Comparison of ENCODE assay signal across 8 cellular contexts in genomic region chr16:89167425-89167941, GRCh38. TPM values are rescaled to one million over a fixed set of nuclear protein-coding genes. Genes with fewer than 3 reads are reported as not detected.
DNase-seq lines count a peak whose midpoint lies in the region; ATAC-seq and TF ChIP-seq lines count a peak whose summit lies in the region.

No MANE protein-coding gene starts in this region.

- H2AFZ ChIP-seq in DND-41 (ENCODE audit: low read depth, low read length) (no peak overlapping the region), SK-N-SH (ENCODE audit: low read depth) (peak overlapping the region; percentile 4; the same call in 1 of the 2 replicates), trophoblast cell (ENCODE audit: insufficient read depth, low read length, poor library complexity) (peak overlapping the region; percentile 28)

- ATAC-seq in DND-41 (ENCODE audit: insufficient read depth, low read depth) (peak; percentile 70), upper lobe of left lung (ENCODE audit: low FRiP score in 2 of 2) (peak; percentile 76 to 77), GM18873 (IDR thresholded peaks at IDR 0.05; ENCODE audit: low FRiP score, unreplicated experiment) (no peak)

- H4K12ac ChIP-seq in trophoblast cell (ENCODE audit: low read depth, low read length), result peak overlapping the region; percentile 11

- H3K4me2 ChIP-seq in DND-41 (ENCODE audit: insufficient read depth, low read length), result no peak overlapping the region
- peak overlapping the region; percentile 35; the same call in 1 of the 2 replicates for H3K4me2 ChIP-seq in SK-N-SH
- H3K4me2 ChIP-seq in trophoblast cell (ENCODE audit: low read length), result peak overlapping the region; percentile 14

- no peak overlapping the region for H3K27ac ChIP-seq in DND-41 (ENCODE audit: low read length)
- H3K27ac ChIP-seq in SK-N-SH (ENCODE audit: low read depth in 2 of 2, low read length in 1 of 2), result no peak overlapping the region
- no peak overlapping the region for H3K27ac ChIP-seq in trophoblast cell (ENCODE audit: low read depth, low read length)
- no peak overlapping the region for H3K27ac ChIP-seq in upper lobe of left lung

- peak overlapping the region; percentile 49 for H3K14ac ChIP-seq in trophoblast cell (ENCODE audit: low read length)

- H3K4me3 ChIP-seq in DND-41 (ENCODE audit: low read depth in 1 of 2, low read length in 2 of 2) (no peak overlapping the region), SK-N-SH (ENCODE audit: low read depth in 2 of 2, low read length in 1 of 2) (peak overlapping the region in 1 of 2 experiments; percentile 32; a peak in 1 of 4 replicates), trophoblast cell (ENCODE audit: low read depth, low read length) (peak overlapping the region; percentile 9), upper lobe of left lung (peak overlapping the region in 1 of 4 donors; percentile 13)

- peak overlapping the region; percentile 57 for H2AK5ac ChIP-seq in trophoblast cell (ENCODE audit: low read length)

- peak overlapping the region; percentile 21 for H2BK120ac ChIP-seq in trophoblast cell (ENCODE audit: insufficient read depth, low read length, poor library complexity)

- H4K20me1 ChIP-seq in DND-41 (ENCODE audit: insufficient read depth, low read length) (peaks cover 23% of the 10 kb centered on the region; the same call in 1 of the 2 replicates), SK-N-SH (ENCODE audit: insufficient read depth) (0 out of 2 replicates have a peak, but pooled peaks cover 7% of the 10 kb centered on the region)

- H3K4ac ChIP-seq in trophoblast cell (ENCODE audit: low read depth, low read length), result peak overlapping the region; percentile 22

- no peak for TF ChIP-seq POLR2A in upper lobe of left lung (IDR thresholded peaks at IDR 0.05)

- peak overlapping the region; percentile 69 for H4K91ac ChIP-seq in trophoblast cell (ENCODE audit: low read depth, low read length)

- H3K79me1 ChIP-seq in trophoblast cell (ENCODE audit: low read length), result peaks cover 3% of the 10 kb centered on the region

- peak overlapping the region; percentile 78 for H4K8ac ChIP-seq in trophoblast cell (ENCODE audit: low read depth, low read length)

- H3F3A ChIP-seq in SK-N-SH (replicated peaks; ENCODE audit: insufficient read depth), result no peaks in the 10 kb centered on the region

- peaks cover 12% of the 10 kb centered on the region for H3K4me1 ChIP-seq in DND-41 (ENCODE audit: insufficient read depth, low read length)
- peaks cover 0 to 27% of the 10 kb centered on the region in 2 experiments; a peak in 1 of 4 replicates for H3K4me1 ChIP-seq in SK-N-SH (ENCODE audit: control insufficient read depth in 1 of 2, insufficient read depth in 2 of 2, low read depth in 1 of 2, low read length in 1 of 2)
- peaks cover 6 to 12% of the 10 kb centered on the region in 2 experiments for H3K4me1 ChIP-seq in trophoblast cell (ENCODE audit: control insufficient read depth in 1 of 2, insufficient read depth in 2 of 2, low read length in 2 of 2)
- H3K4me1 ChIP-seq in upper lobe of left lung, result peaks cover 15 to 33% (median 23%) of the 10 kb centered on the region in 4 donors

- peak; percentile 97 for TF ChIP-seq RAD21 in SK-N-SH (IDR thresholded peaks at IDR 0.05; ENCODE audit: low read length)

- 0% methylated on average over 3 of the region's 18 CpGs for WGBS in SK-N-SH (ENCODE audit: low lambda C conversion rate)
- no CpG with 5 or more reads among the region's 18 CpGs for WGBS in trophoblast cell (ENCODE audit: extremely low coverage, insufficient coverage, insufficient read length)
- WGBS in upper lobe of left lung, 2 donors, result 19 to 39% methylated on average over 2 to 17 of the region's 18 CpGs

- DNase-seq in DND-41 (peak; percentile 85), SK-N-SH (peak; percentile 96), head of caudate nucleus (peak; percentile 55 to 91 (median 83)), trophoblast cell (peak; percentile 27 to 60), upper lobe of left lung (peak; percentile 85 to 95)
- peak; percentile 58 to 88 (median 84) for DNase-seq in activated naive CD4-positive, alpha-beta T cell (lab: John Stamatoyannopoulos, UW)

- no peak overlapping the region for H3K23ac ChIP-seq in trophoblast cell (ENCODE audit: low read length)

- no peaks in the 10 kb centered on the region for H3K9me3 ChIP-seq in DND-41 (ENCODE audit: insufficient read depth, low read length, severe bottlenecking)
- H3K9me3 ChIP-seq in SK-N-SH, result no peaks in the 10 kb centered on the region
- H3K9me3 ChIP-seq in trophoblast cell (ENCODE audit: insufficient read depth, low read depth, low read length), result peaks cover 3% of the 10 kb centered on the region
- H3K9me3 ChIP-seq in upper lobe of left lung, result no peaks in the 10 kb centered on the region

- peaks cover 5% of the 10 kb centered on the region for H3K27me3 ChIP-seq in DND-41 (ENCODE audit: insufficient read depth, low read length, poor library complexity)
- peaks cover 21% of the 10 kb centered on the region; the same call in 1 of the 2 replicates for H3K27me3 ChIP-seq in SK-N-SH (ENCODE audit: insufficient read depth)
- peaks cover 9% of the 10 kb centered on the region for H3K27me3 ChIP-seq in trophoblast cell (ENCODE audit: insufficient read depth, low read length)
- H3K27me3 ChIP-seq in upper lobe of left lung, result peaks cover 0 to 11% (median 3%) of the 10 kb centered on the region in 4 donors

- H3K79me2 ChIP-seq in DND-41 (ENCODE audit: insufficient read depth, low read length) (no peaks in the 10 kb centered on the region), SK-N-SH (ENCODE audit: insufficient read depth) (no peaks in the 10 kb centered on the region), trophoblast cell (ENCODE audit: control insufficient read depth, insufficient read depth, low read length, poor library complexity) (no peaks in the 10 kb centered on the region)

- intact Hi-C loops in head of caudate nucleus (cut with DNase I), result no loop called here

- H3K18ac ChIP-seq in trophoblast cell (ENCODE audit: low read length), result peak overlapping the region; percentile 73

- H3K9ac ChIP-seq in DND-41 (ENCODE audit: low read depth, low read length), result no peak overlapping the region
- H3K9ac ChIP-seq in SK-N-SH, result no peak overlapping the region
- H3K9ac ChIP-seq in trophoblast cell (ENCODE audit: low read length), result no peak overlapping the region

- no peaks in the 10 kb centered on the region for H3K36me3 ChIP-seq in DND-41 (ENCODE audit: insufficient read depth, low read length)
- no peaks in the 10 kb centered on the region for H3K36me3 ChIP-seq in SK-N-SH (replicated peaks in 1 of 2; ENCODE audit: control insufficient read depth in 1 of 2, insufficient read depth in 2 of 2, low read length in 1 of 2)
- no peaks in the 10 kb centered on the region for H3K36me3 ChIP-seq in trophoblast cell (ENCODE audit: control insufficient read depth in 1 of 2, insufficient read depth in 2 of 2, low read length in 2 of 2)
- H3K36me3 ChIP-seq in upper lobe of left lung, result no peaks in the 10 kb centered on the region

- 0 out of 4 replicates have a peak, but pooled peaks of 1 of the 2 experiments have one; percentile 26 for TF ChIP-seq EP300 in SK-N-SH (IDR thresholded peaks at IDR 0.05; ENCODE audit: borderline replicate concordance in 1 of 2, low read depth in 1 of 2, low read length in 1 of 2)
- no peak for TF ChIP-seq EP300 in upper lobe of left lung (IDR thresholded peaks at IDR 0.05)

- CTCF ChIA-PET in SK-N-SH (lab: Yijun Ruan, JAX), result interaction anchor here (0.6 to 6.5 kb wide), 61 partner anchors 9 to 466 kb away, joined by 3 to 82 read pairs (median 4); partner anchors contain the start of genes APRT, GALNS, SLC22A31 and TRAPPC2L

- no peak overlapping the region for H2BK5ac ChIP-seq in trophoblast cell (ENCODE audit: low read depth, low read length, poor library complexity)

- TF ChIP-seq CTCF in DND-41 (IDR thresholded peaks at IDR 0.05; ENCODE audit: borderline replicate concordance, extremely low read depth, low read length, poor library complexity, severe bottlenecking) (peak; percentile 90), LNCAP (IDR thresholded peaks at IDR 0.05) (peak; percentile 94), SK-N-SH (IDR thresholded peaks at IDR 0.05) (peak; percentile 79), upper lobe of left lung (IDR thresholded peaks at IDR 0.05) (peak; percentile 69 to 96 (median 93))

- peak overlapping the region; percentile 66 for H2BK12ac ChIP-seq in trophoblast cell (ENCODE audit: low read length)

- H3K9me2 ChIP-seq in SK-N-SH, result no peaks in the 10 kb centered on the region

- POLR2A ChIA-PET in SK-N-SH (lab: Yijun Ruan, JAX), result no interaction called here

TF ChIP-seq in SK-N-SH, 30 proteins besides CTCF, POLR2A, EP300 and RAD21 (continues in another document):
- TF ChIP-seq, protein P1, sequence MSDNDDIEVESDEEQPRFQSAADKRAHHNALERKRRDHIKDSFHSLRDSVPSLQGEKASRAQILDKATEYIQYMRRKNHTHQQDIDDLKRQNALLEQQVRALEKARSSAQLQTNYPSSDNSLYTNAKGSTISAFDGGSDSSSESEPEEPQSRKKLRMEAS (IDR thresholded peaks at IDR 0.05; ENCODE audit: low read depth), result no peak
- TF ChIP-seq RXRA (IDR thresholded peaks at IDR 0.05; ENCODE audit: borderline replicate concordance, low read depth), result no peak
- TF ChIP-seq, protein P2, sequence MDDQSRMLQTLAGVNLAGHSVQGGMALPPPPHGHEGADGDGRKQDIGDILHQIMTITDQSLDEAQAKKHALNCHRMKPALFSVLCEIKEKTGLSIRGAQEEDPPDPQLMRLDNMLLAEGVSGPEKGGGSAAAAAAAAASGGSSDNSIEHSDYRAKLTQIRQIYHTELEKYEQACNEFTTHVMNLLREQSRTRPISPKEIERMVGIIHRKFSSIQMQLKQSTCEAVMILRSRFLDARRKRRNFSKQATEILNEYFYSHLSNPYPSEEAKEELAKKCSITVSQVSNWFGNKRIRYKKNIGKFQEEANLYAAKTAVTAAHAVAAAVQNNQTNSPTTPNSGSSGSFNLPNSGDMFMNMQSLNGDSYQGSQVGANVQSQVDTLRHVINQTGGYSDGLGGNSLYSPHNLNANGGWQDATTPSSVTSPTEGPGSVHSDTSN (IDR thresholded peaks at IDR 0.05), result no peak
- TF ChIP-seq TAF1 (IDR thresholded peaks at IDR 0.05; ENCODE audit: borderline replicate concordance, low read depth, low read length), result no peak

RNA-seq across cellular contexts. Expression of gene CDH15, which starts 4.1 kb away (rescaled TPM):
- polyA plus RNA-seq in SK-N-SH (2012; rRNA removed), result 0.03 and 0.08 TPM in 2 replicates
- 0.03 and 0.04 TPM in 2 replicates for polyA plus RNA-seq in SK-N-SH (2012; cell fraction: cytosol; rRNA removed)
- 0.07 and 0.23 TPM in 2 replicates for polyA plus RNA-seq in SK-N-SH (2012; cell fraction: nucleus; rRNA removed)
- polyA plus RNA-seq in trophoblast cell (2013), result 0.07 and 0.10 TPM in 2 replicates
- 1 to 10 TPM in 3 of 6 donors, under 1 TPM in 3; 0.39 to 4.2 (median 1.2) TPM for total RNA-seq in upper lobe of left lung

RNA-seq across cellular contexts. Expression of gene SLC22A31, which starts 32.9 kb away (rescaled TPM):
- polyA plus RNA-seq in SK-N-SH (2012; rRNA removed), result 0.07 and 0.16 TPM in 2 replicates
- 0.04 TPM in 1 of 2 replicates, not detected in the other for polyA plus RNA-seq in SK-N-SH (2012; cell fraction: cytosol; rRNA removed)
- polyA plus RNA-seq in SK-N-SH (2012; cell fraction: nucleus; rRNA removed), result 1.5 and 2.3 TPM in 2 replicates
- polyA plus RNA-seq in trophoblast cell (2013), result 2.1 and 2.2 TPM in 2 replicates
- total RNA-seq in upper lobe of left lung, result 100 to 1,000 TPM in 4 of 6 donors, 10 to 100 TPM in 2; 71.0 to 320 (median 174) TPM

RNA-seq across cellular contexts. Expression of gene ZNF778, which starts 50.0 kb away (rescaled TPM):
- 6.2 and 10.8 TPM in 2 replicates for polyA plus RNA-seq in SK-N-SH (2012; rRNA removed)
- polyA plus RNA-seq in SK-N-SH (2012; cell fraction: cytosol; rRNA removed), result 3.4 and 4.1 TPM in 2 replicates
- polyA plus RNA-seq in SK-N-SH (2012; cell fraction: nucleus; rRNA removed), result 8.1 and 10.9 TPM in 2 replicates
- 11.2 and 13.0 TPM in 2 replicates for polyA plus RNA-seq in trophoblast cell (2013)
- 10 to 100 TPM; 12.3 to 50.1 (median 17.7) TPM for total RNA-seq in upper lobe of left lung

Comparison
In these comparisons a context has a peak if more than half of its experiments do, and no peak if none do; other contexts are left out.
1. DNase-seq: peak in every context shown above with its lines; median percentile 96 in SK-N-SH; 90 in upper lobe of left lung; 85 in DND-41; 84 in activated naive CD4-positive, alpha-beta T cell; 83 in head of caudate nucleus; 44 in trophoblast cell.